Comparison of ENCODE assay signal across 1 cellular context in genomic region chr14:73293782-73294781, GRCh38.
TF ChIP-seq lines count a peak whose summit lies in the region.

No MANE protein-coding gene starts in this region.

TF ChIP-seq in HepG2, 621 proteins besides CTCF, POLR2A, EP300 and RAD21 (continued from another document):
- no peak for TF ChIP-seq ARNT2 (CRISPR knock-in tag; IDR thresholded peaks at IDR 0.05; ENCODE audit: low read depth)
- no peak for TF ChIP-seq MYPOP (CRISPR knock-in tag; IDR thresholded peaks at IDR 0.05)
- no peak for TF ChIP-seq HNF4G (IDR thresholded peaks at IDR 0.05; ENCODE audit: borderline replicate concordance, low read depth, low read length)
- TF ChIP-seq HNF4G (CRISPR knock-in tag; IDR thresholded peaks at IDR 0.05; ENCODE audit: borderline replicate concordance, low read depth) = no peak
- TF ChIP-seq SAP130 (CRISPR knock-in tag; IDR thresholded peaks at IDR 0.05; ENCODE audit: low read depth) = no peak
- 0 out of 2 replicates have a peak, but pooled peaks have one; percentile 4 for TF ChIP-seq ATF7 (IDR thresholded peaks at IDR 0.05)
- TF ChIP-seq ATF7 (CRISPR knock-in tag; IDR thresholded peaks at IDR 0.05) = no peak
